In the genomic region with DNA sequence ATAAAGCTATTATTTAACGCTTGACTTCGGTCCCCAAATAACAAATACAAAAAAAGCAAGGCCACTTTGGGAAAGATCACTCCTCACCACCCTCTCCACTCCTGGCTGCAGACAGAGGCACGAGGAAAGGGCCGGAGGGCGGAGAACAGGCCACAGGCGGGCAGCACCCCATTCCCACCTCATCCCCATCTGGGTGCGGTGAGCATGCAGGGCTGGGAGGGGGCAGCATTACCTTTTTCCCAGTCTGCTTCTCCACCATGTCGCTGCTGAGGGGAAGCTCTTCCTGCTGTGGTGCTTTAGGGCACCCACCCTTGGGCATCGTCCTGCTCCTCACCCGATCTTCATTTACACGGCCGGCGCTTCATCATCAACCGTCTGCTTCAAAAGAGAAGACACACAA, we compare ENCODE assay signal across 11 cellular contexts.
DNase-seq lines count a peak whose midpoint lies in the region; ATAC-seq and TF ChIP-seq lines count a peak whose summit lies in the region.
"Had no signal": no experiment of that assay in that cellular context is flagged by ENCODE, and none has a peak within 500 bp of the region (broad histone marks: within the 10 kb centered on the region; RNA-seq: fewer than 3 reads in every experiment).

No MANE protein-coding gene starts in this region.

- TF ChIP-seq CTCF in chondrocyte (IDR thresholded peaks at IDR 0.05), result peak; percentile 19
- TF ChIP-seq CTCF in neural crest cell (conservative IDR thresholded peaks at IDR 0.05), result no peak
- TF ChIP-seq CTCF in GM20000 (IDR thresholded peaks at IDR 0.05; ENCODE audit: extremely low read depth, missing control alignments), result no peak

- no peaks in the 10 kb centered on the region for H3K27me3 ChIP-seq in CD4-positive, CD25-positive, alpha-beta regulatory T cell (ENCODE audit: control insufficient read depth, insufficient read depth, low read length)
- H3K27me3 ChIP-seq: cardiac muscle cell had no signal

- no peak for DNase-seq in CD4-positive, CD25-positive, alpha-beta regulatory T cell
- peak; percentile 78 for DNase-seq in chondrocyte (ENCODE audit: low spot score)
- DNase-seq in neural crest cell (ENCODE audit: low read depth, low spot score), result no peak
- DNase-seq in NK-92 treated with Interleukin-12 subunit alpha and Interleukin-12 subunit beta, amount 100 ng/mL, for 24 hours (lab: John Stamatoyannopoulos, UW), result no peak
- DNase-seq in mucosa of gallbladder (ENCODE audit: low spot score), result no peak
- DNase-seq in GM20000 (ENCODE audit: low spot score), result no peak
- DNase-seq: NCI-H345 had no signal

- H3K27me3 Mint-ChIP-seq in CD4-positive, CD25-positive, alpha-beta regulatory T cell, result no peaks in the 10 kb centered on the region
- H3K27me3 Mint-ChIP-seq in chondrocyte (ENCODE audit: low read depth), result no peaks in the 10 kb centered on the region
- H3K27me3 Mint-ChIP-seq in neural crest cell (ENCODE audit: low read depth), result no peaks in the 10 kb centered on the region

- H3K4me1 ChIP-seq in CD4-positive, CD25-positive, alpha-beta regulatory T cell (ENCODE audit: control insufficient read depth, insufficient read depth, low read length, poor library complexity, severe bottlenecking), result peaks cover 90% of the 10 kb centered on the region

- H3K9me3 ChIP-seq in CD4-positive, CD25-positive, alpha-beta regulatory T cell (ENCODE audit: control insufficient read depth in 2 of 2, low read length in 2 of 2), result no peaks in the 10 kb centered on the region
- no peaks in the 10 kb centered on the region for H3K9me3 ChIP-seq in KOPT-K1 (ENCODE audit: insufficient read depth, low read length, poor library complexity, severe bottlenecking)
- H3K9me3 ChIP-seq: prostate gland had no signal

- no peak for ATAC-seq in CD4-positive, CD25-positive, alpha-beta regulatory T cell (ENCODE audit: low read depth in 2 of 2)
- no peak for ATAC-seq in HG02852 (IDR thresholded peaks at IDR 0.05; ENCODE audit: unreplicated experiment)

- peak overlapping the region; percentile 70 for H3K4me3 ChIP-seq in CD4-positive, CD25-positive, alpha-beta regulatory T cell (ENCODE audit: low read depth, low read length)
- H3K4me3 ChIP-seq: cardiac muscle cell, prostate gland had no signal

- peaks cover 37 to 92% (median 65%) of the 10 kb centered on the region in 4 donors for H3K4me1 Mint-ChIP-seq in CD4-positive, CD25-positive, alpha-beta regulatory T cell
- H3K4me1 Mint-ChIP-seq in chondrocyte (ENCODE audit: low read depth) (peaks cover 84% of the 10 kb centered on the region), neural crest cell (peaks cover 62% of the 10 kb centered on the region)

- H3K36me3 ChIP-seq in CD4-positive, CD25-positive, alpha-beta regulatory T cell (ENCODE audit: control insufficient read depth, insufficient read depth, low read length), result peaks cover 14% of the 10 kb centered on the region
- peaks cover 40% of the 10 kb centered on the region for H3K36me3 ChIP-seq in KOPT-K1 (ENCODE audit: insufficient read depth, low read length)
- H3K36me3 ChIP-seq: cardiac muscle cell, prostate gland had no signal

- H3K27ac Mint-ChIP-seq in CD4-positive, CD25-positive, alpha-beta regulatory T cell, result peak overlapping the region; percentile 96 to 99 (median 98)
- H3K27ac Mint-ChIP-seq in chondrocyte (ENCODE audit: unreplicated experiment) (peak overlapping the region; percentile 96), neural crest cell (ENCODE audit: unreplicated experiment) (no peak overlapping the region)

- H3K9me3 Mint-ChIP-seq in CD4-positive, CD25-positive, alpha-beta regulatory T cell, result no peaks in the 10 kb centered on the region
- no peaks in the 10 kb centered on the region for H3K9me3 Mint-ChIP-seq in chondrocyte (ENCODE audit: low read depth)
- H3K9me3 Mint-ChIP-seq in neural crest cell, result no peaks in the 10 kb centered on the region

- H3K4me3 Mint-ChIP-seq in CD4-positive, CD25-positive, alpha-beta regulatory T cell, result peak overlapping the region; percentile 79 to 90 (median 82)
- H3K4me3 Mint-ChIP-seq in chondrocyte (ENCODE audit: unreplicated experiment) (no peak overlapping the region), neural crest cell (peak overlapping the region; percentile 38)

- peak overlapping the region; percentile 87 for H3K27ac ChIP-seq in CD4-positive, CD25-positive, alpha-beta regulatory T cell (ENCODE audit: insufficient read depth, low read length, poor library complexity, severe bottlenecking)
- peak overlapping the region; percentile 66 for H3K27ac ChIP-seq in KOPT-K1 (ENCODE audit: low read depth, low read length, poor library complexity, severe bottlenecking)
- H3K27ac ChIP-seq: prostate gland had no signal

- H3K36me3 Mint-ChIP-seq in CD4-positive, CD25-positive, alpha-beta regulatory T cell, result peaks cover 6% of the 10 kb centered on the region
- H3K36me3 Mint-ChIP-seq in chondrocyte (ENCODE audit: low read depth) (peaks cover 7% of the 10 kb centered on the region), neural crest cell (ENCODE audit: low read depth) (peaks cover 3% of the 10 kb centered on the region)
